1 cellular context compared by ENCODE assay signal in genomic region chr20:38346247-38346651, GRCh38.
TF ChIP-seq lines count a peak whose summit lies in the region.

Gene LBP (plus strand): TSS chr20:38346482. CDS start chr20:38346517, 35 bp downstream.

TF ChIP-seq in IMR-90, 13 proteins besides CTCF, POLR2A, EP300 and RAD21 (continued from another document):
- TF ChIP-seq ELK1 (IDR thresholded peaks at IDR 0.05; ENCODE audit: borderline replicate concordance, low read depth, low read length) (no peak), MXI1 (IDR thresholded peaks at IDR 0.05; ENCODE audit: borderline replicate concordance, low read depth, low read length) (no peak)
TF ChIP-seq in IMR-90: peak in this region for 0.
